Comparison of ENCODE assay signal across 11 cellular contexts in genomic region chr6:32462609-32463008, GRCh38. TPM values are rescaled to one million over a fixed set of nuclear protein-coding genes. Genes with fewer than 3 reads are reported as not detected.
DNase-seq lines count a peak whose midpoint lies in the region; ATAC-seq, FAIRE-seq and TF ChIP-seq lines count a peak whose summit lies in the region.
"Had no signal": no experiment of that assay in that cellular context is flagged by ENCODE, and none has a peak within 500 bp of the region (broad histone marks: within the 10 kb centered on the region; RNA-seq: fewer than 3 reads in every experiment).

No MANE protein-coding gene starts in this region.

- FAIRE-seq in GM18507 (lab: Jason Lieb, UNC), result peak; percentile 53

- TF ChIP-seq CTCF in MM.1S (IDR thresholded peaks at IDR 0.05; ENCODE audit: low read length) (no peak), left ventricle myocardium inferior (IDR thresholded peaks at IDR 0.05; ENCODE audit: borderline replicate concordance) (no peak)

- intact Hi-C loops in left ventricle myocardium inferior (cut with micrococcal nuclease), result no loop called here

- H3K27me3 ChIP-seq in MM.1S (replicated peaks; ENCODE audit: insufficient read depth, low read length), result 0 out of 2 replicates have a peak, but pooled peaks cover 3% of the 10 kb centered on the region
- H3K27me3 ChIP-seq in left ventricle myocardium inferior (ENCODE audit: low read depth), result peaks cover 25% of the 10 kb centered on the region

- H3F3A ChIP-seq in MM.1S (ENCODE audit: insufficient read depth, low read length), result no peaks in the 10 kb centered on the region

- DNase-seq in GM18507 (ENCODE audit: extremely low spot score, insufficient read length, low read depth) (no peak), MM.1S (peak; percentile 53), renal cortical epithelial cell (ENCODE audit: low read depth) (peak; percentile 23), amygdala (lab: John Stamatoyannopoulos, UW) (no peak), left ventricle myocardium inferior (no peak), iPS-NIHi7 (ENCODE audit: extremely low spot score) (no peak), DMS153 (lab: John Stamatoyannopoulos, UW) (no peak)
- DNase-seq: NCI-H2029 treated with DMSO at 0.1 percent for 48 hours, substantia nigra had no signal

- no peaks in the 10 kb centered on the region for H3K9me2 ChIP-seq in MM.1S (replicated peaks; ENCODE audit: insufficient read depth, low read length)

- H3K4me3 ChIP-seq in MM.1S (ENCODE audit: low read length) (no peak overlapping the region), left ventricle myocardium inferior (no peak overlapping the region)

- H3K4me1 ChIP-seq in MM.1S (ENCODE audit: low read length) (no peaks in the 10 kb centered on the region; the same call in 1 of the 2 replicates), left ventricle myocardium inferior (no peaks in the 10 kb centered on the region)

- no peaks in the 10 kb centered on the region for H4K20me1 ChIP-seq in MM.1S (ENCODE audit: insufficient read depth, low read length)

- peak; percentile 91 for ATAC-seq in GM21529 (IDR thresholded peaks at IDR 0.05; ENCODE audit: unreplicated experiment)

- no peak overlapping the region for H3K9ac ChIP-seq in MM.1S (ENCODE audit: low read length)

- H2AFZ ChIP-seq in MM.1S (ENCODE audit: low read length), result no peak overlapping the region

- H3K36me3 ChIP-seq in MM.1S (replicated peaks; ENCODE audit: insufficient read depth, low read length) (no peaks in the 10 kb centered on the region), left ventricle myocardium inferior (no peaks in the 10 kb centered on the region)

- H3K4me2 ChIP-seq in MM.1S (ENCODE audit: low read depth, low read length), result no peak overlapping the region; the same call in 1 of the 2 replicates

- no peaks in the 10 kb centered on the region for H3K79me2 ChIP-seq in MM.1S (ENCODE audit: low read length)

- H3K27ac ChIP-seq in MM.1S (ENCODE audit: low read length) (no peak overlapping the region), left ventricle myocardium inferior (replicated peaks) (no peak overlapping the region)

- no peaks in the 10 kb centered on the region for H3K9me3 ChIP-seq in MM.1S (replicated peaks; ENCODE audit: insufficient read depth, low read length)
- no peaks in the 10 kb centered on the region for H3K9me3 ChIP-seq in left ventricle myocardium inferior (replicated peaks)

RNA-seq across cellular contexts. Expression of gene HLA-DRA, which starts 22.9 kb away (rescaled TPM):
- total RNA-seq in renal cortical epithelial cell (0.52 and 0.70 TPM in 2 replicates), left ventricle myocardium inferior (87.3 TPM)

RNA-seq across cellular contexts. Expression of gene BTNL2, which starts 55.6 kb away (rescaled TPM):
- total RNA-seq in renal cortical epithelial cell, result not detected in 2 replicates
- not detected for total RNA-seq in left ventricle myocardium inferior
- total RNA-seq: T-helper 2 cell treated with Interferon-gamma antibody and Interleukin-4, amounts not matched to agents 100 ng/mL and 5 ng/mL, for 36 hours had no signal

Comparison
In these comparisons a context has a peak if more than half of its experiments do, and no peak if none do; other contexts are left out.
1. DNase-seq: peak in MM.1S (single experiment) and renal cortical epithelial cell (single experiment); none in GM18507 (single experiment), amygdala (0 of 56), left ventricle myocardium inferior (single experiment), iPS-NIHi7 (single experiment) and DMS153 (single experiment).
2. RNA of gene HLA-DRA, which starts 22.9 kb away (total RNA-seq): 87.3 TPM in left ventricle myocardium inferior (single experiment); 0.52 to 0.70 TPM in renal cortical epithelial cell; every median in the first group is over 10 times any median in the second.